1 cellular context compared by ENCODE assay signal in the genomic region with DNA sequence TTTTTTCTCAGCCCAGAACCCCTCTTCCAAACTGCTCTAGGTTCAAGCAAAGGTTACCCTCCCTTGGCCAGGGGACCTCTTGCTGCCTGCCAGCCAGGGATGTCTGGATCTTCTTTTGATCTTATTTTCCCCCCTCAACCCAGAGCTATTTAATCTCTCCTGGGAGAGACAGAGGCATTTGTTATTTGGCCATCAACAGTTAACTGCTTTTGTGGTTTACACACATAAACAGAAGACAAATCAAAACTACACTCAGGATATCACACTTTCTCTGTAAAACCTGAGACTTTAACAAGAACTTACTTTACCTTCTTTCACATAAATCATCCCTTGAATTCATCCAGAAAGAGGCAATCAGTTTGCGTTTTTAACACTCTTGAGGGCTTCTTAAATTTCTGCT.
TF ChIP-seq lines count a peak whose summit lies in the region.

No MANE protein-coding gene starts in this region.

TF ChIP-seq in HEK293, 187 proteins besides CTCF, POLR2A, EP300 and RAD21 (continued from another document):
- TF ChIP-seq, protein P1, sequence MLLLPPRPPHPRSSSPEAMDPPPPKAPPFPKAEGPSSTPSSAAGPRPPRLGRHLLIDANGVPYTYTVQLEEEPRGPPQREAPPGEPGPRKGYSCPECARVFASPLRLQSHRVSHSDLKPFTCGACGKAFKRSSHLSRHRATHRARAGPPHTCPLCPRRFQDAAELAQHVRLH (tag by site-specific recombination; IDR thresholded peaks at IDR 0.05), result peak; percentile 61; the same call in 1 of the 2 replicates
- TF ChIP-seq, protein P2, sequence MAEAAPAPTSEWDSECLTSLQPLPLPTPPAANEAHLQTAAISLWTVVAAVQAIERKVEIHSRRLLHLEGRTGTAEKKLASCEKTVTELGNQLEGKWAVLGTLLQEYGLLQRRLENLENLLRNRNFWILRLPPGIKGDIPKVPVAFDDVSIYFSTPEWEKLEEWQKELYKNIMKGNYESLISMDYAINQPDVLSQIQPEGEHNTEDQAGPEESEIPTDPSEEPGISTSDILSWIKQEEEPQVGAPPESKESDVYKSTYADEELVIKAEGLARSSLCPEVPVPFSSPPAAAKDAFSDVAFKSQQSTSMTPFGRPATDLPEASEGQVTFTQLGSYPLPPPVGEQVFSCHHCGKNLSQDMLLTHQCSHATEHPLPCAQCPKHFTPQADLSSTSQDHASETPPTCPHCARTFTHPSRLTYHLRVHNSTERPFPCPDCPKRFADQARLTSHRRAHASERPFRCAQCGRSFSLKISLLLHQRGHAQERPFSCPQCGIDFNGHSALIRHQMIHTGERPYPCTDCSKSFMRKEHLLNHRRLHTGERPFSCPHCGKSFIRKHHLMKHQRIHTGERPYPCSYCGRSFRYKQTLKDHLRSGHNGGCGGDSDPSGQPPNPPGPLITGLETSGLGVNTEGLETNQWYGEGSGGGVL (tag by site-specific recombination; IDR thresholded peaks at IDR 0.05), result peak; percentile 46; the same call in 1 of the 2 replicates
- TF ChIP-seq GLI2 (tag by site-specific recombination; IDR thresholded peaks at IDR 0.05; ENCODE audit: borderline replicate concordance, low read depth) (no peak), ZNF426 (tag by site-specific recombination; IDR thresholded peaks at IDR 0.05) (no peak)
